ENCODE assay signal across 18 cellular contexts in the genomic region with DNA sequence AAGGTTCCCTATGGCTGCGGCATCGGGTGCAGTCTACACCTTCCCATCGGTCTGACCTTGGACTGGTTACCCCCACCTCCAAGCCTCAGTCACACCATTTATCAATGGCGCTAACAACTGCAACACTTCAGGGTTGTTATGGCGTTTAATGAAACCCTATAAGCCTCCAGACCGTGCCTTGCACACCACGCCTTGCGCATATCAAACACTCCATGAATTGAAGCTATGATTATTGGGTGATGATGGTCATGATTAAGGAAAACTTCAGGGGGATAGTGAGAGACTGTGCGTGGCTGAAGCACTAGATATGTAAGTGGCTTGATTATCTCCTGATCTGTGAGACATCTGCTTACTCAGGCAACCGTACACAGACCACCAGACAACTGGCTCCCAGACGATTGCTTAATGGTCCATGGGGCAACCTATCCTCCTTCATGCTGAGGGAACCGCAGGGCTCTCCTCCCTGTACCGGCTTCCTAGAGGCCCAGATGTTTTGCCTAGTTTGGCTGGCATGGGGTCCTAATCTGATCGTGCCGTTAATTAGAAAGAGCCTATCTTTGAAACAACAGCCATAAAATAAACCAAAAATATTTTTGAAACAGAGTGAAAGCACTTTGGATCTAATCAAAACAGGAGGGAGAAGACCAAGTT. TPM values are rescaled to one million over a fixed set of nuclear protein-coding genes. Genes with fewer than 3 reads are reported as not detected.
DNase-seq lines count a peak whose midpoint lies in the region.
"Had no signal": no experiment of that assay in that cellular context is flagged by ENCODE, and none has a peak within 500 bp of the region (broad histone marks: within the 10 kb centered on the region; RNA-seq: fewer than 3 reads in every experiment).

No MANE protein-coding gene starts in this region.

- peak; percentile 19 for DNase-seq in NCI-H748 (lab: John Stamatoyannopoulos, UW; ENCODE audit: unreplicated experiment)
- DNase-seq in NCI-H748 treated with DMSO at 0.1 percent for 48 hours (lab: John Stamatoyannopoulos, UW): no peak
- DNase-seq in NCI-H2171 (lab: John Stamatoyannopoulos, UW): peak; percentile 10
- peak; percentile 96 for DNase-seq in amniotic epithelial cell (ENCODE audit: low read depth)
- peak; percentile 29 for DNase-seq in ureter (ENCODE audit: low spot score)
- DNase-seq in activated CD4-positive, alpha-beta T cell treated with anti-CD3 and anti-CD28 coated beads for 4 hours: no peak
- no peak for DNase-seq in NCI-H2227 treated with DMSO at 0.1 percent for 48 hours (lab: John Stamatoyannopoulos, UW)
- no peak for DNase-seq in activated CD4-positive, CD25-positive, alpha-beta regulatory T cell treated with anti-CD3 and anti-CD28 coated beads, Interleukin-2, amount 50 U/mL, for 72 hours
- DNase-seq: activated naive CD8-positive, alpha-beta T cell treated with anti-CD3 and anti-CD28 coated beads for 36 hours; activated T-cell treated with anti-CD3 and anti-CD28 coated beads, Interleukin-2, amount 50 U/mL, for 1 hour; C1 segment of cervical spinal cord; DMS79; H9; heart right ventricle; naive thymus-derived CD8-positive, alpha-beta T cell; NCI-H1694; NCI-H446; SJCRH30 had no signal

RNA-seq across cellular contexts. Expression of gene IRF2BP2, which starts 51.7 kb away (rescaled TPM):
- total RNA-seq in ureter: 118 TPM

Comparison
In these comparisons a context has a peak if more than half of its experiments do, and no peak if none do; other contexts are left out.
1. DNase-seq: peak in NCI-H748 (single experiment), NCI-H2171 (single experiment), amniotic epithelial cell (single experiment) and ureter (single experiment); none in NCI-H748 treated with DMSO at 0.1 percent for 48 hours (single experiment), activated CD4-positive, alpha-beta T cell treated with anti-CD3 and anti-CD28 coated beads for 4 hours (0 of 2), NCI-H2227 treated with DMSO at 0.1 percent for 48 hours (single experiment) and activated CD4-positive, CD25-positive, alpha-beta regulatory T cell treated with anti-CD3 and anti-CD28 coated beads, Interleukin-2, amount 50 U/mL, for 72 hours (single experiment).